1 cellular context compared by ENCODE assay signal in the genomic region with DNA sequence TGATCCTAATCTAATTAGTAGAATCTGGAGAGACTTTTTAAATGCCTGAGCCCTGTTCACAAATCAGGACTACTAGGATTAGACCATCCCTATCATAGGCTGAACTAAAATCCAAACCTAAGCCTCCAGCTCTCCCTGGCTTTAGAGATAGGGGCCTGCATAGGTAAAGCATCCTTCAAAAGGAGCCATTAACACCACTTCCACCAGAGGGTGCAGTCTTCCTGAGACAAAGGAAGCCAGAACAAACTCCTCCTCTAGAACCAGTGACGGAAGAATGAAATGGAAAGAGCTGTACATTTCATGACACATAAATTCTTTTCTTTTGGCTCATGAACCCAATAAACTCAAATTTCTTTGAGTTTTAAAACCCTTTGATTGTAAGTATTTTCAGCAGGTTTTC.
TF ChIP-seq lines count a peak whose summit lies in the region.

No MANE protein-coding gene starts in this region.

TF ChIP-seq in liver, 16 proteins besides CTCF, POLR2A, EP300 and RAD21 (continued from another document):
- TF ChIP-seq, protein P1, sequence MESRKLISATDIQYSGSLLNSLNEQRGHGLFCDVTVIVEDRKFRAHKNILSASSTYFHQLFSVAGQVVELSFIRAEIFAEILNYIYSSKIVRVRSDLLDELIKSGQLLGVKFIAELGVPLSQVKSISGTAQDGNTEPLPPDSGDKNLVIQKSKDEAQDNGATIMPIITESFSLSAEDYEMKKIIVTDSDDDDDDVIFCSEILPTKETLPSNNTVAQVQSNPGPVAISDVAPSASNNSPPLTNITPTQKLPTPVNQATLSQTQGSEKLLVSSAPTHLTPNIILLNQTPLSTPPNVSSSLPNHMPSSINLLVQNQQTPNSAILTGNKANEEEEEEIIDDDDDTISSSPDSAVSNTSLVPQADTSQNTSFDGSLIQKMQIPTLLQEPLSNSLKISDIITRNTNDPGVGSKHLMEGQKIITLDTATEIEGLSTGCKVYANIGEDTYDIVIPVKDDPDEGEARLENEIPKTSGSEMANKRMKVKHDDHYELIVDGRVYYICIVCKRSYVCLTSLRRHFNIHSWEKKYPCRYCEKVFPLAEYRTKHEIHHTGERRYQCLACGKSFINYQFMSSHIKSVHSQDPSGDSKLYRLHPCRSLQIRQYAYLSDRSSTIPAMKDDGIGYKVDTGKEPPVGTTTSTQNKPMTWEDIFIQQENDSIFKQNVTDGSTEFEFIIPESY (IDR thresholded peaks at IDR 0.05): no peak
- no peak for TF ChIP-seq YY1 (IDR thresholded peaks at IDR 0.05)
- TF ChIP-seq, protein P2, sequence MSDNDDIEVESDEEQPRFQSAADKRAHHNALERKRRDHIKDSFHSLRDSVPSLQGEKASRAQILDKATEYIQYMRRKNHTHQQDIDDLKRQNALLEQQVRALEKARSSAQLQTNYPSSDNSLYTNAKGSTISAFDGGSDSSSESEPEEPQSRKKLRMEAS (IDR thresholded peaks at IDR 0.05): no peak
- TF ChIP-seq NR2F2 (IDR thresholded peaks at IDR 0.05): no peak
- no peak for TF ChIP-seq HNF4G (IDR thresholded peaks at IDR 0.05)
- no peak for TF ChIP-seq FOXA1 (IDR thresholded peaks at IDR 0.05)
- no peak for TF ChIP-seq EGR1 (IDR thresholded peaks at IDR 0.05; ENCODE audit: low read depth in 2 of 2)
